In the genomic region with DNA sequence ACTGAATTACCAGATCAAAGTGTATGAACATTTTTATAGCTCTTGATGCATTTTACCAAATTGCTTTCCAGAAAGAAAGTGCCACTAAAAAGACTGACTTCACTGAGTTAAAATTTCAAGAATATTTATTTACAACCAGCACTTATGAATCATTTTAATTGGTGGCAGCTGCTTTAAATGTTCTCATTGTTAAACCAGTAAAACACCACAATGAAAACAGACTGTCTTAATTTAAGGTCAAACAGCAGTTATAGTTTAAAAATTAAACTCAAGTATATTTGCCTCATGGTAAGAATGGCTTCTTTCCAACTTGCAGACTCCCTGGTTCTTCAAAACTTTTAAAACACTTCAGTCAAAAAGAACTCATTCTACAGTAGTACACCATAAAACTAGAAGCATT, we compare ENCODE assay signal across 15 cellular contexts. TPM values are rescaled to one million over a fixed set of nuclear protein-coding genes. Genes with fewer than 3 reads are reported as not detected.
DNase-seq lines count a peak whose midpoint lies in the region; ATAC-seq, FAIRE-seq and TF ChIP-seq lines count a peak whose summit lies in the region.
"Had no signal": no experiment of that assay in that cellular context is flagged by ENCODE, and none has a peak within 500 bp of the region (broad histone marks: within the 10 kb centered on the region; RNA-seq: fewer than 3 reads in every experiment).

No MANE protein-coding gene starts in this region.

- ATAC-seq in pancreas, result peak in 2 of 4 donors; percentile 58 to 71
- ATAC-seq in GM18858 (IDR thresholded peaks at IDR 0.05; ENCODE audit: unreplicated experiment), result no peak

- no peak for TF ChIP-seq CTCF in pancreas (IDR thresholded peaks at IDR 0.05)

- no peaks in the 10 kb centered on the region for H3K9me3 ChIP-seq in pancreas
- H3K9me3 ChIP-seq: esophagus muscularis mucosa had no signal

- H3K4me1 ChIP-seq in pancreas, result peaks cover 7 to 22% (median 12%) of the 10 kb centered on the region in 3 donors

- no peak overlapping the region for H3K27ac ChIP-seq in pancreas
- H3K27ac ChIP-seq: esophagus muscularis mucosa, stomach had no signal

- H3K4me3 ChIP-seq in pancreas, result no peak overlapping the region
- H3K4me3 ChIP-seq: esophagus muscularis mucosa, stomach had no signal

- intact Hi-C loops in pancreas (cut with DNase I), result no loop called here

- DNase-seq in DMS79 treated with DMSO at 0.1 percent for 48 hours (lab: John Stamatoyannopoulos, UW) (peak; percentile 90), NCI-H1105 (lab: John Stamatoyannopoulos, UW) (peak; percentile 1), fibroblast of gingiva (ENCODE audit: low read depth) (peak; percentile 76), pancreas (no peak), NCI-H510A (lab: John Stamatoyannopoulos, UW) (no peak), mucosa of gallbladder (ENCODE audit: low spot score) (no peak)
- no peak for DNase-seq in stimulated activated CD4-positive, alpha-beta T cell treated with anti-CD3 and anti-CD28 coated beads, Interleukin-1b, Interleukin-23, amount 100 ng/mL, for 48 hours
- DNase-seq: activated CD8-positive, alpha-beta memory T cell treated with anti-CD3 and anti-CD28 coated beads, Interleukin-2, amount 50 U/mL, for 48 hours; activated naive CD8-positive, alpha-beta T cell treated with anti-CD3 and anti-CD28 coated beads, Interleukin-2, amount 10 ng/mL, durations not matched to agents 7 days and 5 days; CD4-positive, alpha-beta memory T cell; immature natural killer cell; NCI-H1048; stomach had no signal

- FAIRE-seq in pancreas (lab: Jason Lieb, UNC), result peak; percentile 93

- no peaks in the 10 kb centered on the region for H3K36me3 ChIP-seq in pancreas
- H3K36me3 ChIP-seq: esophagus muscularis mucosa, stomach had no signal

- no peaks in the 10 kb centered on the region for H3K27me3 ChIP-seq in pancreas
- H3K27me3 ChIP-seq: esophagus muscularis mucosa, stomach had no signal

RNA-seq across cellular contexts. Expression of gene AMMECR1, which starts 36.9 kb away (rescaled TPM):
- 1 to 10 TPM; 1.7 to 4.1 (median 2.7) TPM for total RNA-seq in pancreas
- 1 to 10 TPM; 1.4 to 1.8 TPM for polyA plus RNA-seq in pancreas
- total RNA-seq in mucosa of gallbladder, result 5.7 TPM

Comparison
In these comparisons a context has a peak if more than half of its experiments do, and no peak if none do; other contexts are left out.
1. DNase-seq: peak in DMS79 treated with DMSO at 0.1 percent for 48 hours (single experiment), NCI-H1105 (single experiment) and fibroblast of gingiva (single experiment); none in pancreas (0 of 6), NCI-H510A (single experiment), mucosa of gallbladder (single experiment) and stimulated activated CD4-positive, alpha-beta T cell treated with anti-CD3 and anti-CD28 coated beads, Interleukin-1b, Interleukin-23, amount 100 ng/mL, for 48 hours (single experiment).